In the genomic region with DNA sequence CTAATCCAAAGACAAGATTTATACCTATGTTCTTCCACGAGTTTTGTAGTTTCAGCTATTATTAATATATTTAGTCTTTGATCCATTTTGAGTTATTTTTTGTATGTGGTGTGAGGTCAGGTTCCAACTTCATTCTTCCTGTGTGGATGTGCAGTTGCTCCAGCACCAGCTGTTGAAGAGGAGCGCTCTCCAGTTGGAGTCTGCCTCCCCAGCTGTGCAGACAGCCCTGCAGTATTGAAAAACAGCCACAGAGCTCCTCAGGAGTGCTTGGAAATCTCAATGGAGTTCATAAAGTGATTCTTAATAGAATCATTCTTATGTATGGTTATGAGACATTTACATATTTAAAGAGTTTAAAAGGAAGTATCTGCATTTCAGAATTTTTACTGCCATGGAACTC, we compare ENCODE assay signal across 12 cellular contexts.
"Had no signal": no experiment of that assay in that cellular context is flagged by ENCODE, and none has a peak within 500 bp of the region (broad histone marks: within the 10 kb centered on the region; RNA-seq: fewer than 3 reads in every experiment).

No MANE protein-coding gene starts in this region.

- H3K27ac ChIP-seq: foreskin keratinocyte, left lung had no signal

- H3K4me3 ChIP-seq: left lung had no signal

- ATAC-seq: activated naive CD4-positive, alpha-beta T cell treated with anti-CD3 and anti-CD28 coated beads, Interleukin-2, amount 50 U/mL, for 72 hours; foreskin keratinocyte; left lung had no signal

- H3K27ac Mint-ChIP-seq: activated naive CD4-positive, alpha-beta T cell treated with anti-CD3 and anti-CD28 coated beads, Interleukin-2, amount 50 U/mL, for 72 hours; T-helper 1 cell treated with Interleukin-12 subunit alpha and Interleukin-12 subunit beta and Interleukin-4 antibody, amounts not matched to agents 30 μg/mL and 1 μg/mL, for 36 hours had no signal

- H3K27me3 ChIP-seq: foreskin keratinocyte, left lung, neutrophil had no signal

- H3K9me3 ChIP-seq: left lung, neutrophil had no signal

- H3K9me3 Mint-ChIP-seq: activated naive CD4-positive, alpha-beta T cell treated with anti-CD3 and anti-CD28 coated beads, Interleukin-2, amount 50 U/mL, for 72 hours; T-helper 1 cell treated with Interleukin-12 subunit alpha and Interleukin-12 subunit beta and Interleukin-4 antibody, amounts not matched to agents 30 μg/mL and 1 μg/mL, for 36 hours had no signal

- H3K4me3 Mint-ChIP-seq: T-helper 1 cell treated with Interleukin-12 subunit alpha and Interleukin-12 subunit beta and Interleukin-4 antibody, amounts not matched to agents 30 μg/mL and 1 μg/mL, for 36 hours had no signal

- DNase-seq: activated CD4-positive, alpha-beta T cell treated with anti-CD3 and anti-CD28 coated beads, Interleukin-2, amount 50 U/mL, for 1 hour; activated T-cell treated with anti-CD3 and anti-CD28 coated beads, Interleukin-2, amount 50 U/mL, for 1 hour; anterior cingulate cortex; foreskin keratinocyte; head of caudate nucleus; left lung; stimulated activated CD4-positive, alpha-beta T cell treated with anti-CD3 and anti-CD28 coated beads, Interleukin-2, amount 100 ng/mL, for 24 hours; stimulated activated naive CD4-positive, alpha-beta T cell treated with Interleukin-2 at 50 U/mL for 16 hours; trophoblast cell had no signal
